In genomic region chr20:49906101-49906604, GRCh38 we compare ENCODE assay signal across 1 cellular context.
TF ChIP-seq lines count a peak whose summit lies in the region.

No MANE protein-coding gene starts in this region.

TF ChIP-seq in HepG2, 621 proteins besides CTCF, POLR2A, EP300 and RAD21:
- TF ChIP-seq AGO2 (optimal IDR thresholded peaks at IDR 0.05; ENCODE audit: low read depth, low read length) (peak; percentile 40), KLF16 (CRISPR knock-in tag; IDR thresholded peaks at IDR 0.05) (0 out of 4 replicates have a peak, but pooled peaks of 1 of the 2 experiments have one; percentile 48), FOXO4 (CRISPR knock-in tag; conservative IDR thresholded peaks at IDR 0.05) (no peak), DDIT3 (CRISPR knock-in tag; IDR thresholded peaks at IDR 0.05) (no peak), HNRNPLL (IDR thresholded peaks at IDR 0.05; ENCODE audit: low read depth, low read length, poor library complexity, severe bottlenecking) (peak; percentile 9), ZBTB38 (CRISPR knock-in tag; IDR thresholded peaks at IDR 0.05) (0 out of 2 replicates have a peak, but pooled peaks have one; percentile 6)
